Comparison of ENCODE assay signal across 17 cellular contexts in the genomic region with DNA sequence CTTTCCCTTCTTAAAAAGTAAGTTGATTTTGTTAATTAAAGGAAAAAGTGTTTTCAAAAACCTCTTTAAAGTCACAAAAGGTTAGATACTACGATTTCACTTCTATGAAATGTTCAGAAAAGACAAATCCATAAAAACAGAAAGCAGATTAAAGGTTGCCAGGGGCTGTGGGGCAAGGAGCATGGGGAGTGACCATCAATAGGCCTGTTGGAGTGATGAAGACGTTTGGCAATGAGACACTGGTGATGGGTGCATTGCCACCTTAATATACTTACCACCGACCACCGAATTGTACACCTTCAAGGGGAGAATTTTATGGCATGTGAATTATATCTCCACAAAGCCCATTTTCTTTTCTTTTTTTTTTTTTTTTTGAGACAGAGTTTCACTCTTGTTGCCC. TPM values are rescaled to one million over a fixed set of nuclear protein-coding genes. Genes with fewer than 3 reads are reported as not detected.
A peak's percentile ranks its signal among the peaks of the same experiment; 100 is the strongest.
DNase-seq lines count a peak whose midpoint lies in the region; ATAC-seq and TF ChIP-seq lines count a peak whose summit lies in the region.
"Had no signal": no experiment of that assay in that cellular context is flagged by ENCODE, and none has a peak within 500 bp of the region (broad histone marks: within the 10 kb centered on the region; RNA-seq: fewer than 3 reads in every experiment).

No MANE protein-coding gene starts in this region.

- no peak overlapping the region for H3T11ph ChIP-seq in H9 (ENCODE audit: low read length)

- H3K9me3 Mint-ChIP-seq in progenitor cell of endocrine pancreas (ENCODE audit: low read depth): no peaks in the 10 kb centered on the region
- H3K9me3 Mint-ChIP-seq in H9: no peaks in the 10 kb centered on the region

- H3K4me2 ChIP-seq in neuronal stem cell (ENCODE audit: insufficient read depth, low read length, poor library complexity, severe bottlenecking) (no peak overlapping the region), H9 (ENCODE audit: insufficient read depth, insufficient read length, low read length) (no peak overlapping the region)

- H3K79me1 ChIP-seq in neuronal stem cell (ENCODE audit: low read depth, low read length) (peaks cover 1% of the 10 kb centered on the region), H9 (ENCODE audit: insufficient read depth, low read depth, low read length, poor library complexity, severe bottlenecking) (no peaks in the 10 kb centered on the region)

- no peak overlapping the region for H2BK20ac ChIP-seq in H9 (ENCODE audit: low read depth, low read length, poor library complexity, severe bottlenecking)

- H4K5ac ChIP-seq in H9 (ENCODE audit: insufficient read length, low read depth, low read length): no peak overlapping the region

- no peak overlapping the region for H3K56ac ChIP-seq in H9 (ENCODE audit: insufficient read length, low read depth, low read length)

- H2BK5ac ChIP-seq in neuronal stem cell (ENCODE audit: low read length): no peak overlapping the region
- H2BK5ac ChIP-seq in H9 (ENCODE audit: insufficient read length, low read length): no peak overlapping the region

- peak overlapping the region; percentile 75 for H3K27ac Mint-ChIP-seq in progenitor cell of endocrine pancreas
- no peak overlapping the region for H3K27ac Mint-ChIP-seq in H9

- peaks cover 3% of the 10 kb centered on the region for H3K27me3 Mint-ChIP-seq in progenitor cell of endocrine pancreas
- H3K27me3 Mint-ChIP-seq in H9 (ENCODE audit: low read depth): no peaks in the 10 kb centered on the region; the same call in 1 of the 2 replicates

- no peak for ATAC-seq in body of pancreas
- no peak for ATAC-seq in right lobe of liver
- ATAC-seq in HG02763 (IDR thresholded peaks at IDR 0.05; ENCODE audit: unreplicated experiment): no peak

- H3K36me3 ChIP-seq in ACC112 (ENCODE audit: insufficient read depth, low read length): no peaks in the 10 kb centered on the region
- peaks cover 0 to under 1% of the 10 kb centered on the region in 2 donors for H3K36me3 ChIP-seq in body of pancreas (replicated peaks in 1 of 2; ENCODE audit: insufficient read depth in 1 of 2, low read depth in 2 of 2)
- H3K36me3 ChIP-seq in right lobe of liver: peaks cover 0 to 17% (median under 1%) of the 10 kb centered on the region in 4 donors
- H3K36me3 ChIP-seq in neuronal stem cell (replicated peaks in 1 of 2; ENCODE audit: control insufficient read depth in 2 of 2, insufficient read depth in 2 of 2, low read length in 2 of 2): no peaks in the 10 kb centered on the region
- H3K36me3 ChIP-seq: HAP-1 had no signal

- H4K20me1 ChIP-seq in H9 (ENCODE audit: control insufficient read depth, insufficient read depth, insufficient read length): no peaks in the 10 kb centered on the region

- no peaks in the 10 kb centered on the region for H3K27me3 ChIP-seq in ACC112 (ENCODE audit: insufficient read depth, low read length)
- no peaks in the 10 kb centered on the region for H3K27me3 ChIP-seq in body of pancreas
- no peaks in the 10 kb centered on the region for H3K27me3 ChIP-seq in right lobe of liver
- no peaks in the 10 kb centered on the region for H3K27me3 ChIP-seq in neuronal stem cell (ENCODE audit: control insufficient read depth in 3 of 3, insufficient read depth in 3 of 3, low read depth in 1 of 3, low read length in 3 of 3)
- no peaks in the 10 kb centered on the region for H3K27me3 ChIP-seq in H9 (ENCODE audit: insufficient read depth, low read length)

- peaks cover 15% of the 10 kb centered on the region for H3K36me3 Mint-ChIP-seq in progenitor cell of endocrine pancreas (ENCODE audit: insufficient read depth)
- H3K36me3 Mint-ChIP-seq in H9 (ENCODE audit: insufficient read depth in 1 of 3, low read depth in 3 of 3): no peaks in the 10 kb centered on the region; a peak in 1 of 7 replicates

- TF ChIP-seq CTCF in body of pancreas (IDR thresholded peaks at IDR 0.05): no peak
- TF ChIP-seq CTCF in right lobe of liver (IDR thresholded peaks at IDR 0.05): no peak
- no peak for TF ChIP-seq CTCF in progenitor cell of endocrine pancreas (IDR thresholded peaks at IDR 0.05; ENCODE audit: unreplicated experiment)
- TF ChIP-seq CTCF in H9 (conservative IDR thresholded peaks at IDR 0.05): no peak

- no peaks in the 10 kb centered on the region for H3K23me2 ChIP-seq in H9 (ENCODE audit: insufficient read length, low read depth, low read length, poor library complexity, severe bottlenecking)

- no peaks in the 10 kb centered on the region for H3K9me3 ChIP-seq in body of pancreas
- no peaks in the 10 kb centered on the region for H3K9me3 ChIP-seq in right lobe of liver
- H3K9me3 ChIP-seq in neuronal stem cell (replicated peaks in 1 of 2; ENCODE audit: control insufficient read depth in 2 of 2, insufficient read depth in 1 of 2, low read depth in 1 of 2, low read length in 2 of 2): no peaks in the 10 kb centered on the region
- H3K9me3 ChIP-seq in H9 (ENCODE audit: control insufficient read depth, low read depth, low read length): no peaks in the 10 kb centered on the region
- H3K9me3 ChIP-seq: HAP-1 had no signal

- TF ChIP-seq POLR2A in body of pancreas (IDR thresholded peaks at IDR 0.05): no peak
- TF ChIP-seq POLR2A in right lobe of liver (IDR thresholded peaks at IDR 0.05): no peak

- H3K14ac ChIP-seq in neuronal stem cell (ENCODE audit: low read length) (no peak overlapping the region), H9 (ENCODE audit: insufficient read depth, low read length) (no peak overlapping the region)

- H3K23ac ChIP-seq in neuronal stem cell (ENCODE audit: low read depth, low read length, poor library complexity): no peak overlapping the region
- no peak overlapping the region for H3K23ac ChIP-seq in H9 (ENCODE audit: insufficient read length, low read depth, low read length)

- H3K18ac ChIP-seq in neuronal stem cell (ENCODE audit: low read length) (no peak overlapping the region), H9 (ENCODE audit: insufficient read length, low read depth, low read length) (no peak overlapping the region)

- no peak overlapping the region for H2AK5ac ChIP-seq in neuronal stem cell (ENCODE audit: low read depth, low read length)
- H2AK5ac ChIP-seq in H9 (ENCODE audit: insufficient read length, low read length): no peak overlapping the region

- no peak overlapping the region for H3K4me3 Mint-ChIP-seq in progenitor cell of endocrine pancreas (ENCODE audit: low read depth)
- H3K4me3 Mint-ChIP-seq in H9: no peak overlapping the region

- H4K8ac ChIP-seq in neuronal stem cell (ENCODE audit: low read depth, low read length) (no peak overlapping the region), H9 (replicated peaks; ENCODE audit: insufficient read length, low read depth, low read length) (no peak overlapping the region)

- 69 to 78% methylated on average over 4 of the region's 4 CpGs for WGBS in body of pancreas, 2 donors
- 62% methylated on average over 4 of the region's 4 CpGs for WGBS in right lobe of liver (ENCODE audit: insufficient coverage, low coverage, low lambda C conversion rate, missing lambda C conversion rate)
- WGBS in neuronal stem cell (ENCODE audit: extremely low coverage in 2 of 2, insufficient read length in 2 of 2, insufficient replicate concordance in 1 of 2), 2 donors: no CpG with 5 or more reads among the region's 4 CpGs
- WGBS in H9 (ENCODE audit: extremely low coverage, insufficient read length, low lambda C conversion rate): no CpG with 5 or more reads among the region's 4 CpGs

- peak overlapping the region; percentile 53; the same call in 1 of the 2 replicates for H3K27ac ChIP-seq in ACC112 (ENCODE audit: low read depth, low read length)
- peak overlapping the region in 3 of 4 donors; percentile 52 to 80 (median 79) for H3K27ac ChIP-seq in body of pancreas
- H3K27ac ChIP-seq in right lobe of liver: peak overlapping the region in 2 of 3 donors; percentile 34 to 56
- no peak overlapping the region for H3K27ac ChIP-seq in neuronal stem cell (replicated peaks; ENCODE audit: low read length)
- H3K27ac ChIP-seq in H9 (ENCODE audit: insufficient read length, low read depth, low read length): no peak overlapping the region
- H3K27ac ChIP-seq: C4-2B, HL-60 had no signal

- H3K4me3 ChIP-seq in ACC112 (ENCODE audit: low read depth, low read length) (no peak overlapping the region), body of pancreas (no peak overlapping the region), right lobe of liver (no peak overlapping the region), neuronal stem cell (ENCODE audit: low read length in 2 of 2) (no peak overlapping the region)
- H3K4me3 ChIP-seq: HAP-1 had no signal

- no peak overlapping the region for H2AFZ ChIP-seq in ACC112 (ENCODE audit: low read length, unreplicated experiment)
- no peak overlapping the region for H2AFZ ChIP-seq in neuronal stem cell (ENCODE audit: low read length)
- no peak overlapping the region for H2AFZ ChIP-seq in H9 (ENCODE audit: low read length)

- DNase-seq in body of pancreas (no peak), right lobe of liver (no peak), progenitor cell of endocrine pancreas (ENCODE audit: low spot score, unreplicated experiment) (no peak), neuronal stem cell (ENCODE audit: low spot score) (no peak), H9 (no peak)
- DNase-seq in stimulated activated CD4-positive, alpha-beta T cell treated with anti-CD3 and anti-CD28 coated beads, Interleukin-2, amount 100 ng/mL, for 24 hours: no peak
- DNase-seq: EL, NCI-H1105 treated with DMSO at 0.1 percent for 48 hours, NCI-H187, NCI-H446 treated with DMSO at 0.1 percent for 48 hours, OCI-M1, RPMI8226 had no signal

- H4K91ac ChIP-seq in neuronal stem cell (ENCODE audit: low read depth, low read length, poor library complexity): no peak overlapping the region
- H4K91ac ChIP-seq in H9 (ENCODE audit: insufficient read length, low read depth, low read length): no peak overlapping the region

- no peak overlapping the region for H3K4ac ChIP-seq in neuronal stem cell (ENCODE audit: low read length)
- H3K4ac ChIP-seq in H9 (ENCODE audit: low read depth, low read length): no peak overlapping the region

- H2BK15ac ChIP-seq in neuronal stem cell (ENCODE audit: low read length): no peak overlapping the region
- H2BK15ac ChIP-seq in H9 (ENCODE audit: low read depth, low read length): no peak overlapping the region

- H3K79me2 ChIP-seq in ACC112 (ENCODE audit: control insufficient read depth, insufficient read depth, low read length, unreplicated experiment) (peaks cover 4% of the 10 kb centered on the region), H9 (ENCODE audit: insufficient read depth, low read length) (no peaks in the 10 kb centered on the region)

- peaks cover 14% of the 10 kb centered on the region for H3K4me1 ChIP-seq in ACC112 (ENCODE audit: control insufficient read depth, insufficient read depth, low read length, unreplicated experiment)
- peaks cover 25% of the 10 kb centered on the region for H3K4me1 ChIP-seq in body of pancreas
- peaks cover 0 to 15% (median 6%) of the 10 kb centered on the region in 4 donors for H3K4me1 ChIP-seq in right lobe of liver
- no peaks in the 10 kb centered on the region for H3K4me1 ChIP-seq in neuronal stem cell (ENCODE audit: control insufficient read depth in 2 of 2, insufficient read depth in 1 of 2, low read depth in 1 of 2, low read length in 2 of 2)
- no peaks in the 10 kb centered on the region for H3K4me1 ChIP-seq in H9 (ENCODE audit: insufficient read depth, low read length)
- H3K4me1 ChIP-seq: HAP-1 had no signal

- H3K4me1 Mint-ChIP-seq in progenitor cell of endocrine pancreas (ENCODE audit: low read depth) (no peaks in the 10 kb centered on the region), H9 (peaks cover 7 to 15% of the 10 kb centered on the region in 2 experiments)

- H3K9ac ChIP-seq in neuronal stem cell (ENCODE audit: low read depth, low read length, poor library complexity) (no peak overlapping the region), H9 (ENCODE audit: extremely low read depth, insufficient read length, low read length) (no peak overlapping the region)

- H2BK120ac ChIP-seq in neuronal stem cell (ENCODE audit: low read depth, low read length) (no peak overlapping the region), H9 (ENCODE audit: low read depth, low read length, poor library complexity, severe bottlenecking) (no peak overlapping the region)

- intact Hi-C loops in body of pancreas (cut with DNase I) (no loop called here), right lobe of liver (cut with DNase I) (no loop called here)

- no peak overlapping the region for H2BK12ac ChIP-seq in neuronal stem cell (ENCODE audit: low read length)
- no peak overlapping the region for H2BK12ac ChIP-seq in H9 (ENCODE audit: insufficient read length, low read depth, low read length)

RNA-seq across cellular contexts. Expression of a gene that starts 19.2 kb away (rescaled TPM):
- total RNA-seq in body of pancreas (100 to 1,000 TPM; 120 to 205 TPM), right lobe of liver (10 to 100 TPM; 20.3 to 88.9 (median 46.4) TPM), progenitor cell of endocrine pancreas (27.6 and 34.5 TPM in 2 replicates), H9 (2021) (3.5 and 5.0 TPM in 2 replicates)
- polyA plus RNA-seq in neuronal stem cell (2013, experiment 1 of 2): 1.3 TPM
- 1.1 TPM for polyA plus RNA-seq in neuronal stem cell (2013, experiment 2 of 2)

RNA-seq across cellular contexts. Expression of a gene that starts 47.5 kb away (rescaled TPM):
- total RNA-seq in body of pancreas (10 to 100 TPM; 13.7 to 14.2 TPM), right lobe of liver (10 to 100 TPM in 2 of 6 experiments, 1 to 10 TPM in 4; 5.6 to 17.5 (median 8.5) TPM), progenitor cell of endocrine pancreas (32.0 and 34.8 TPM in 2 replicates), H9 (2021) (25.7 and 29.9 TPM in 2 replicates)
- polyA plus RNA-seq in neuronal stem cell (2013, experiment 1 of 2): 31.8 TPM
- 30.8 TPM for polyA plus RNA-seq in neuronal stem cell (2013, experiment 2 of 2)

Comparison
In these comparisons a context has a peak if more than half of its experiments do, and no peak if none do; other contexts are left out.
1. H3K27ac ChIP-seq: peak in ACC112 (single experiment), body of pancreas (3 of 4) and right lobe of liver (2 of 3); none in neuronal stem cell (single experiment) and H9 (single experiment).